ENCODE assay signal across 16 cellular contexts in genomic region chr1:91828007-91828321, GRCh38. TPM values are rescaled to one million over a fixed set of nuclear protein-coding genes. Genes with fewer than 3 reads are reported as not detected.
DNase-seq lines count a peak whose midpoint lies in the region; ATAC-seq, FAIRE-seq and TF ChIP-seq lines count a peak whose summit lies in the region.
"Had no signal": no experiment of that assay in that cellular context is flagged by ENCODE, and none has a peak within 500 bp of the region (broad histone marks: within the 10 kb centered on the region; RNA-seq: fewer than 3 reads in every experiment).

No MANE protein-coding gene starts in this region.

- TF ChIP-seq POLR2A in A549 (IDR thresholded peaks at IDR 0.05; ENCODE audit: low read length) (no peak), Peyer's patch (IDR thresholded peaks at IDR 0.05) (no peak)

- TF ChIP-seq RAD21 in A549 (conservative IDR thresholded peaks at IDR 0.05 in 1 of 2, IDR thresholded peaks at IDR 0.05 in 1 of 2): no peak

- TF ChIP-seq CTCF in A549 (IDR thresholded peaks at IDR 0.05): no peak
- no peak for TF ChIP-seq CTCF in Peyer's patch (IDR thresholded peaks at IDR 0.05)
- no peak for TF ChIP-seq CTCF in nephron progenitor cell (IDR thresholded peaks at IDR 0.05)

- no peaks in the 10 kb centered on the region for H3K9me3 Mint-ChIP-seq in nephron progenitor cell
- no peaks in the 10 kb centered on the region for H3K9me3 Mint-ChIP-seq in activated CD8-positive, alpha-beta T cell treated with anti-CD3 and anti-CD28 coated beads, Interleukin-2, amount 10 ng/mL, durations not matched to agents 7 days and 5 days (ENCODE audit: insufficient read depth)

- no peaks in the 10 kb centered on the region for H3K27me3 ChIP-seq in Peyer's patch
- H3K27me3 ChIP-seq: testis had no signal

- POLR2A ChIA-PET in A549 (lab: Yijun Ruan, JAX): no interaction called here
- POLR2A ChIA-PET in activated CD8-positive, alpha-beta T cell treated with anti-CD3 and anti-CD28 coated beads, Interleukin-2, amount 10 ng/mL, durations not matched to agents 7 days and 5 days (lab: Charles Lee): no interaction called here

- no peak for DNase-seq in A549 (ENCODE audit: low read depth in 1 of 2, low spot score in 1 of 2)
- DNase-seq in Peyer's patch: no peak
- DNase-seq in nephron progenitor cell: no peak
- no peak for DNase-seq in SKM-1 treated with dmso at 0.1 percent for 144 hours (lab: John Stamatoyannopoulos, UW; ENCODE audit: unreplicated experiment)
- DNase-seq in activated CD8-positive, alpha-beta T cell treated with anti-CD3 and anti-CD28 coated beads, Interleukin-2, amount 10 ng/mL, durations not matched to agents 7 days and 5 days: no peak
- no peak for DNase-seq in globus pallidus (ENCODE audit: low spot score)
- DNase-seq: activated effector memory CD4-positive, alpha-beta T cell treated with Interleukin-2 at 50 U/mL for 16 hours; NCI-H1436 treated with DMSO at 0.1 percent for 48 hours; NCI-H524; PC-9; testis had no signal

- FAIRE-seq in A549 (lab: Jason Lieb, UNC) (no peak), islet of Langerhans (lab: Jason Lieb, UNC) (peak; percentile 49)
- FAIRE-seq: colon had no signal

- H3K4me3 ChIP-seq in A549: peak overlapping the region; percentile 17; the same call in 1 of the 3 replicates
- H3K4me3 ChIP-seq in Peyer's patch: peak overlapping the region in 1 of 4 donors; percentile 17
- H3K4me3 ChIP-seq: PC-9, testis had no signal

- WGBS in A549 (ENCODE audit: missing lambda C conversion rate): 3% methylated on average over 6 of the region's 6 CpGs

- H3K27me3 Mint-ChIP-seq in nephron progenitor cell (ENCODE audit: low read depth, poor library complexity): no peaks in the 10 kb centered on the region
- H3K27me3 Mint-ChIP-seq in activated CD8-positive, alpha-beta T cell treated with anti-CD3 and anti-CD28 coated beads, Interleukin-2, amount 10 ng/mL, durations not matched to agents 7 days and 5 days (ENCODE audit: low read depth): peaks cover 8% of the 10 kb centered on the region

- no peaks in the 10 kb centered on the region for H3K9me3 ChIP-seq in A549
- H3K9me3 ChIP-seq in Peyer's patch: no peaks in the 10 kb centered on the region
- H3K9me3 ChIP-seq: testis had no signal

- H3K4me1 Mint-ChIP-seq in nephron progenitor cell: peaks cover 23% of the 10 kb centered on the region
- peaks cover 9% of the 10 kb centered on the region for H3K4me1 Mint-ChIP-seq in activated CD8-positive, alpha-beta T cell treated with anti-CD3 and anti-CD28 coated beads, Interleukin-2, amount 10 ng/mL, durations not matched to agents 7 days and 5 days (ENCODE audit: low read depth)

- H3K4me3 Mint-ChIP-seq in nephron progenitor cell: no peak overlapping the region
- no peak overlapping the region for H3K4me3 Mint-ChIP-seq in activated CD8-positive, alpha-beta T cell treated with anti-CD3 and anti-CD28 coated beads, Interleukin-2, amount 10 ng/mL, durations not matched to agents 7 days and 5 days

- H3K27ac Mint-ChIP-seq in nephron progenitor cell: peak overlapping the region; percentile 7
- H3K27ac Mint-ChIP-seq in activated CD8-positive, alpha-beta T cell treated with anti-CD3 and anti-CD28 coated beads, Interleukin-2, amount 10 ng/mL, durations not matched to agents 7 days and 5 days: no peak overlapping the region

- H3K36me3 Mint-ChIP-seq in nephron progenitor cell (ENCODE audit: low read depth): no peaks in the 10 kb centered on the region
- H3K36me3 Mint-ChIP-seq in activated CD8-positive, alpha-beta T cell treated with anti-CD3 and anti-CD28 coated beads, Interleukin-2, amount 10 ng/mL, durations not matched to agents 7 days and 5 days (ENCODE audit: low read depth): no peaks in the 10 kb centered on the region

- no peak for TF ChIP-seq EP300 in A549 (IDR thresholded peaks at IDR 0.05)

- CTCF ChIA-PET in A549 (lab: Yijun Ruan, JAX): interaction anchor here (1.0 kb wide), 1 partner anchor 57 kb away, joined by 4 read pairs; no protein-coding TSS in a partner anchor
- CTCF ChIA-PET in activated CD8-positive, alpha-beta T cell treated with anti-CD3 and anti-CD28 coated beads, Interleukin-2, amount 10 ng/mL, durations not matched to agents 7 days and 5 days (lab: Charles Lee): no interaction called here

- ATAC-seq in A549 (peak; percentile 60 to 73; a peak in 5 of 6 replicates), GM21576 (IDR thresholded peaks at IDR 0.05; ENCODE audit: unreplicated experiment) (no peak)
- no peak for ATAC-seq in activated CD8-positive, alpha-beta T cell treated with anti-CD3 and anti-CD28 coated beads, Interleukin-2, amount 10 ng/mL, durations not matched to agents 7 days and 5 days

- no peaks in the 10 kb centered on the region for H3K36me3 ChIP-seq in Peyer's patch

- peak overlapping the region; percentile 61 to 68; a peak in 5 of 6 replicates for H3K27ac ChIP-seq in A549
- peak overlapping the region in 3 of 4 donors; percentile 22 to 83 (median 67) for H3K27ac ChIP-seq in Peyer's patch
- H3K27ac ChIP-seq: KMS-11, parathyroid adenoma, PC-9, testis had no signal

- H3K4me2 ChIP-seq in A549: peak overlapping the region; percentile 81
- H3K4me2 ChIP-seq: KMS-11, PC-9 had no signal

- peaks cover 62% of the 10 kb centered on the region for H3K4me1 ChIP-seq in A549
- H3K4me1 ChIP-seq in Peyer's patch: peaks cover 0 to 49% (median 0%) of the 10 kb centered on the region in 4 donors

TF ChIP-seq in A549, 52 proteins besides CTCF, POLR2A, EP300 and RAD21:
- TF ChIP-seq PHF8 (IDR thresholded peaks at IDR 0.05; ENCODE audit: borderline replicate concordance, low read depth): no peak
- no peak for TF ChIP-seq FOSB (CRISPR knock-in tag; IDR thresholded peaks at IDR 0.05)
- TF ChIP-seq, protein P1, sequence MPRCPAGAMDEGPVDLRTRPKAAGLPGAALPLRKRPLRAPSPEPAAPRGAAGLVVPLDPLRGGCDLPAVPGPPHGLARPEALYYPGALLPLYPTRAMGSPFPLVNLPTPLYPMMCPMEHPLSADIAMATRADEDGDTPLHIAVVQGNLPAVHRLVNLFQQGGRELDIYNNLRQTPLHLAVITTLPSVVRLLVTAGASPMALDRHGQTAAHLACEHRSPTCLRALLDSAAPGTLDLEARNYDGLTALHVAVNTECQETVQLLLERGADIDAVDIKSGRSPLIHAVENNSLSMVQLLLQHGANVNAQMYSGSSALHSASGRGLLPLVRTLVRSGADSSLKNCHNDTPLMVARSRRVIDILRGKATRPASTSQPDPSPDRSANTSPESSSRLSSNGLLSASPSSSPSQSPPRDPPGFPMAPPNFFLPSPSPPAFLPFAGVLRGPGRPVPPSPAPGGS (IDR thresholded peaks at IDR 0.05): no peak
- TF ChIP-seq HEYL (CRISPR knock-in tag; IDR thresholded peaks at IDR 0.05): no peak
- TF ChIP-seq MYC (IDR thresholded peaks at IDR 0.05; ENCODE audit: borderline replicate concordance, low read length): no peak
TF ChIP-seq in A549: peak in this region for 0.

RNA-seq across cellular contexts. Expression of gene TGFBR3, which starts 58.0 kb away (rescaled TPM):
- polyA plus RNA-seq in A549 (2011; rRNA removed) (8.9 and 12.1 TPM in 2 replicates), A549 (2017; fragmentation: RNase III; extraction: RNeasy Plus Mini Kit Qiagen cat#74134 plus additional on column Dnase treatment) (5.0 to 5.8 TPM (median 5.5 TPM) in 3 replicates)
- 2.2 and 2.6 TPM in 2 replicates for polyA plus RNA-seq in A549 (2012; cell fraction: cytosol; rRNA removed)
- polyA plus RNA-seq in A549 (2012; cell fraction: nucleus; rRNA removed): 3.6 and 3.9 TPM in 2 replicates
- 19.1 and 19.3 TPM in 2 replicates for polyA minus RNA-seq in A549 (2011; rRNA and poly(A)+ RNA removed)
- 10 to 100 TPM; 16.3 to 90.0 (median 54.7) TPM for total RNA-seq in Peyer's patch
- total RNA-seq in activated CD8-positive, alpha-beta T cell treated with anti-CD3 and anti-CD28 coated beads, Interleukin-2, amount 10 ng/mL, durations not matched to agents 7 days and 5 days: 1 to 10 TPM; 3.7 to 4.0 TPM

Comparison
In these comparisons a context has a peak if more than half of its experiments do, and no peak if none do; other contexts are left out.
1. ATAC-seq: peak in A549 (2 of 2); none in GM21576 (single experiment) and activated CD8-positive, alpha-beta T cell treated with anti-CD3 and anti-CD28 coated beads, Interleukin-2, amount 10 ng/mL, durations not matched to agents 7 days and 5 days (single experiment).